In the genomic region with DNA sequence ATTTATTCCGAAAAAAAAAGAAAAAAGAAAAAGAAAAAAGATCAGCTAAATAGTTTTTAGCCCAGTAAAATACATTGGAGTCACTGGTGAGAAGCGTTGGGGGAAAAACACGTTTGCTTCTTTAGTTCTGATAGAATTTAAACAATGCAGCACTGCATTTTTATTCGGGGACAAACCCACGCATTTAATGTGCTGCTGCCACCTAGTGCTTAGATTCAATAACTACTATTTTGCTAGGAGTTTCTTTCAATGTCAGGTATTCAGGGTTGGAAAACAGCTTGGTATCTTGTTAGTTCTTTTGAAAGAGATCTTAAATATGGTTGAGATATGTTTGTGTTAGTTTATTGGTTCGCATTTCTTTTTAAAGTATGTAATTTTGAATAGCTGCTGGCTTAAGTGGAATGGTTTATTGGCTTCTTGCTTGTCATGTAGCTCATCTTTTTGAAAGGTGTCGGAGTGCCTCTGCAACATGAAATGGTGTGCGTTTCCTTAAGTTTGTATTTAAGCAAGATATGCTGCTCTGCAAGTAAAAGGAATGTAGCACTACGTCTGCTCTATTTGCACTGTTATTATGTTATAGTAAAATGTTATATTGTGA, we compare ENCODE assay signal across 8 cellular contexts. TPM values are rescaled to one million over a fixed set of nuclear protein-coding genes. Genes with fewer than 3 reads are reported as not detected.
DNase-seq lines count a peak whose midpoint lies in the region; ATAC-seq and TF ChIP-seq lines count a peak whose summit lies in the region.

No MANE protein-coding gene starts in this region.

- H3K27me3 ChIP-seq in Peyer's patch, result no peaks in the 10 kb centered on the region
- H3K27me3 ChIP-seq in lower lobe of right lung (ENCODE audit: low read depth), result no peaks in the 10 kb centered on the region
- no peaks in the 10 kb centered on the region for H3K27me3 ChIP-seq in upper lobe of right lung

- no peaks in the 10 kb centered on the region for H3K9me3 ChIP-seq in Peyer's patch
- H3K9me3 ChIP-seq in lower lobe of right lung, result no peaks in the 10 kb centered on the region
- no peaks in the 10 kb centered on the region for H3K9me3 ChIP-seq in upper lobe of right lung

- TF ChIP-seq CTCF in Peyer's patch (IDR thresholded peaks at IDR 0.05) (peak in 4 of 6 experiments; percentile 66 to 76 (median 68)), lower lobe of right lung (IDR thresholded peaks at IDR 0.05) (peak; percentile 70), upper lobe of right lung (IDR thresholded peaks at IDR 0.05) (peak; percentile 71)

- TF ChIP-seq POLR2A in Peyer's patch (IDR thresholded peaks at IDR 0.05), result no peak

- H3K27ac ChIP-seq in Peyer's patch, result no peak overlapping the region
- no peak overlapping the region for H3K27ac ChIP-seq in lower lobe of right lung
- H3K27ac ChIP-seq in upper lobe of right lung, result no peak overlapping the region

- H3K36me3 ChIP-seq in Peyer's patch, result no peaks in the 10 kb centered on the region
- H3K36me3 ChIP-seq in lower lobe of right lung, result no peaks in the 10 kb centered on the region
- no peaks in the 10 kb centered on the region for H3K36me3 ChIP-seq in upper lobe of right lung

- ATAC-seq in GM18870 (IDR thresholded peaks at IDR 0.05; ENCODE audit: unreplicated experiment), result peak; percentile 43
- peak in 1 of 2 donors; percentile 56 for ATAC-seq in lower lobe of right lung
- peak; percentile 71 for ATAC-seq in upper lobe of right lung

- H3K4me1 ChIP-seq in Peyer's patch, result no peaks in the 10 kb centered on the region
- H3K4me1 ChIP-seq in lower lobe of right lung, result no peaks in the 10 kb centered on the region
- H3K4me1 ChIP-seq in upper lobe of right lung, result no peaks in the 10 kb centered on the region

- H3K4me3 ChIP-seq in Peyer's patch, result no peak overlapping the region
- no peak overlapping the region for H3K4me3 ChIP-seq in lower lobe of right lung
- H3K4me3 ChIP-seq in upper lobe of right lung, result no peak overlapping the region

- intact Hi-C loops in lower lobe of right lung (cut with DNase I), result loop anchor here (5.0 kb wide), 1 partner anchor 455 kb away; no protein-coding TSS in a partner anchor
- intact Hi-C loops in upper lobe of right lung (cut with DNase I), result loop anchor here (10.0 kb wide), 1 partner anchor 453 kb away; a partner anchor contains a TSS

- DNase-seq in COLO829 (ENCODE audit: low spot score) (peak; percentile 60), Kasumi-1 (lab: John Stamatoyannopoulos, UW) (peak; percentile 25 to 70), Peyer's patch (peak in 2 of 3 donors; percentile 15 to 46), cerebellar cortex (ENCODE audit: low spot score) (peak; percentile 52), lower lobe of right lung (no peak), upper lobe of right lung (no peak), NK-92 (lab: John Stamatoyannopoulos, UW; ENCODE audit: unreplicated experiment) (no peak)

RNA-seq across cellular contexts. Expression of a gene that starts 41.9 kb away (rescaled TPM):
- 10 to 100 TPM in 3 of 4 donors, 1 to 10 TPM in 1; 9.5 to 13.4 (median 12.0) TPM for total RNA-seq in Peyer's patch
- total RNA-seq in lower lobe of right lung, result 27.1 TPM
- 35.6 TPM for total RNA-seq in upper lobe of right lung

Comparison
In these comparisons a context has a peak if more than half of its experiments do, and no peak if none do; other contexts are left out.
1. DNase-seq: peak in COLO829 (single experiment), Kasumi-1 (2 of 2), Peyer's patch (2 of 3) and cerebellar cortex (single experiment); none in lower lobe of right lung (single experiment), upper lobe of right lung (single experiment) and NK-92 (single experiment).
2. Peak in every context shown above with its lines, with median percentiles within 50 percentile points of each other: CTCF ChIP-seq.